18 cellular contexts compared by ENCODE assay signal in genomic region chr6:38030380-38030779, GRCh38.
DNase-seq lines count a peak whose midpoint lies in the region; ATAC-seq, FAIRE-seq and TF ChIP-seq lines count a peak whose summit lies in the region.
"Had no signal": no experiment of that assay in that cellular context is flagged by ENCODE, and none has a peak within 500 bp of the region (broad histone marks: within the 10 kb centered on the region; RNA-seq: fewer than 3 reads in every experiment).

No MANE protein-coding gene starts in this region.

- H3K27ac ChIP-seq in HepG2 (ENCODE audit: extremely low read length, insufficient read depth, low read length) (no peak overlapping the region), right lobe of liver (no peak overlapping the region)
- H3K27ac ChIP-seq: 22Rv1; A549; BLaER1 treated with 17β-estradiol and CSF1 and Interleukin-3, amounts not matched to agents 10 nM and 100 nM; C4-2B had no signal

- no peak overlapping the region for H3K4me3 Mint-ChIP-seq in WTC11
- H3K4me3 Mint-ChIP-seq: B cell; CD4-positive, alpha-beta T cell; CD8-positive, alpha-beta T cell had no signal

- H3K27ac Mint-ChIP-seq in WTC11 = no peak overlapping the region
- H3K27ac Mint-ChIP-seq: B cell; CD4-positive, alpha-beta T cell; CD8-positive, alpha-beta T cell had no signal

- H4K20me1 ChIP-seq in HepG2 (ENCODE audit: insufficient read depth, low read length) = 0 out of 2 replicates have a peak, but pooled peaks cover 4% of the 10 kb centered on the region

- intact Hi-C loops in HepG2 (cut with micrococcal nuclease; ENCODE audit: unreplicated experiment) = no loop called here
- intact Hi-C loops in right lobe of liver (cut with DNase I) = no loop called here

- POLR2A ChIA-PET in HepG2 (lab: Yijun Ruan, JAX) (no interaction called here), WTC11 (lab: Charles Lee) (no interaction called here)

- H3K4me3 ChIP-seq in HepG2 (replicated peaks in 1 of 3; ENCODE audit: insufficient read depth in 1 of 3, low read depth in 2 of 3, low read length in 3 of 3) (no peak overlapping the region), right lobe of liver (no peak overlapping the region)
- H3K4me3 ChIP-seq: A549; BLaER1 treated with 17β-estradiol and CSF1 and Interleukin-3, amounts not matched to agents 10 nM and 100 nM had no signal

- H3K27me3 ChIP-seq in HepG2 (ENCODE audit: control insufficient read depth in 1 of 2, insufficient read depth in 2 of 2, low read length in 2 of 2) = no peaks in the 10 kb centered on the region
- H3K27me3 ChIP-seq in right lobe of liver = no peaks in the 10 kb centered on the region
- H3K27me3 ChIP-seq: BLaER1 treated with 17β-estradiol and CSF1 and Interleukin-3, amounts not matched to agents 10 nM and 100 nM had no signal

- H3K36me3 Mint-ChIP-seq in WTC11 = no peaks in the 10 kb centered on the region
- H3K36me3 Mint-ChIP-seq: CD8-positive, alpha-beta T cell had no signal

- TF ChIP-seq RAD21 in HepG2 (CRISPR knock-in tag; IDR thresholded peaks at IDR 0.05) = no peak

- H2AFZ ChIP-seq in HepG2 (ENCODE audit: low read length) = no peak overlapping the region

- H3K79me2 ChIP-seq in HepG2 (ENCODE audit: insufficient read depth, low read length) = peaks cover 12% of the 10 kb centered on the region

- DNase-seq in HepG2 (ENCODE audit: low spot score) = no peak
- no peak for DNase-seq in right lobe of liver
- DNase-seq in WTC11 (ENCODE audit: low spot score) = no peak
- DNase-seq in epidermal melanocyte (ENCODE audit: insufficient read length, low spot score) = no peak
- DNase-seq: AML-193; Caco-2; Calu3; CD4-positive, alpha-beta T cell; CD8-positive, alpha-beta T cell; DMS79 treated with DMSO at 0.1 percent for 48 hours; GF-D8 had no signal

- no peak for TF ChIP-seq POLR2A in HepG2 (IDR thresholded peaks at IDR 0.05; ENCODE audit: insufficient read depth in 1 of 2, low read depth in 2 of 2, low read length in 2 of 2)
- no peak for TF ChIP-seq POLR2A in right lobe of liver (IDR thresholded peaks at IDR 0.05)

- H3K9ac ChIP-seq in HepG2 (ENCODE audit: insufficient read depth, low read depth, low read length) = no peak overlapping the region
- H3K9ac ChIP-seq: BLaER1 treated with 17β-estradiol and CSF1 and Interleukin-3, amounts not matched to agents 10 nM and 100 nM had no signal

- peaks cover 9% of the 10 kb centered on the region for H3K4me1 ChIP-seq in HepG2 (ENCODE audit: insufficient read depth, low read length)
- H3K4me1 ChIP-seq in right lobe of liver = peaks cover 0 to 29% (median 8%) of the 10 kb centered on the region in 4 donors
- H3K4me1 ChIP-seq: Caco-2 had no signal

- BruUV-seq in HepG2 (replicated peaks; lab: Mats Ljungman, UMichigan) = no TSS peak

- no peaks in the 10 kb centered on the region for H3K27me3 Mint-ChIP-seq in WTC11 (ENCODE audit: low read depth)
- H3K27me3 Mint-ChIP-seq: B cell; CD4-positive, alpha-beta T cell had no signal

- CTCF ChIA-PET in HepG2 (lab: Yijun Ruan, JAX; ENCODE audit: low intra/inter-chr PET ratio, low total read pairs) (no interaction called here), WTC11 (lab: Charles Lee) (no interaction called here)

- no peak for TF ChIP-seq EP300 in HepG2 (IDR thresholded peaks at IDR 0.05; ENCODE audit: low read depth in 2 of 2, low read length in 2 of 2)
- TF ChIP-seq EP300 in HepG2 (CRISPR knock-in tag; IDR thresholded peaks at IDR 0.05; ENCODE audit: borderline replicate concordance) = no peak

- H3K9me3 ChIP-seq in HepG2 (ENCODE audit: low read length) (no peaks in the 10 kb centered on the region), right lobe of liver (no peaks in the 10 kb centered on the region)
- H3K9me3 ChIP-seq: A549, Caco-2 had no signal

- in situ Hi-C loops in HepG2 (cut with HindIII; ENCODE audit: extremely low pct_ligation_motif_present, low pct_unique_long_range_greater_than_20kb) = loop anchor here (5.0 kb wide), 1 partner anchor 467 kb away; no protein-coding TSS in a partner anchor

- H3K4me2 ChIP-seq in HepG2 (ENCODE audit: low read depth, low read length) = no peak overlapping the region
- H3K4me2 ChIP-seq: A549; BLaER1 treated with 17β-estradiol and CSF1 and Interleukin-3, amounts not matched to agents 10 nM and 100 nM had no signal

- peaks cover 37% of the 10 kb centered on the region for H3K4me1 Mint-ChIP-seq in WTC11

- H3K9me3 Mint-ChIP-seq in WTC11 = peaks cover 8% of the 10 kb centered on the region
- H3K9me3 Mint-ChIP-seq: CD4-positive, alpha-beta T cell; CD8-positive, alpha-beta T cell had no signal

- TF ChIP-seq CTCF in HepG2 (CRISPR knock-in tag; IDR thresholded peaks at IDR 0.05) (no peak), right lobe of liver (IDR thresholded peaks at IDR 0.05) (no peak), WTC11 (IDR thresholded peaks at IDR 0.05) (no peak)

- ATAC-seq in HepG2 (no peak), right lobe of liver (no peak), WTC11 (no peak), GM21528 (IDR thresholded peaks at IDR 0.05; ENCODE audit: low FRiP score, unreplicated experiment) (no peak)
- ATAC-seq: A549; CD8-positive, alpha-beta T cell had no signal

- FAIRE-seq in HepG2 (lab: Jason Lieb, UNC) = no peak
- FAIRE-seq: A549, D721Med had no signal

- H3K36me3 ChIP-seq in HepG2 (replicated peaks in 1 of 2; ENCODE audit: control insufficient read depth in 1 of 2, insufficient read depth in 2 of 2, low read length in 2 of 2) = no peaks in the 10 kb centered on the region
- no peaks in the 10 kb centered on the region for H3K36me3 ChIP-seq in right lobe of liver

TF ChIP-seq in HepG2, 621 proteins besides CTCF, POLR2A, EP300 and RAD21:
- TF ChIP-seq AKAP8 (CRISPR knock-in tag; IDR thresholded peaks at IDR 0.05) (no peak), ZNF317 (CRISPR knock-in tag; IDR thresholded peaks at IDR 0.05) (peak; percentile 95; the same call in 1 of the 2 replicates), SCMH1 (CRISPR knock-in tag; IDR thresholded peaks at IDR 0.05; ENCODE audit: borderline replicate concordance) (no peak)

TF ChIP-seq in WTC11, 78 proteins besides CTCF, POLR2A, EP300 and RAD21:
- TF ChIP-seq CDX4 (CRISPR knock-in tag; IDR thresholded peaks at IDR 0.05; ENCODE audit: borderline replicate concordance) (no peak), ZNF317 (CRISPR knock-in tag; IDR thresholded peaks at IDR 0.05; ENCODE audit: borderline replicate concordance, low read depth) (peak; percentile 54; the same call in 1 of the 2 replicates)

Comparison
In these comparisons a context has a peak if more than half of its experiments do, and no peak if none do; other contexts are left out.
1. Of the 50 proteins assayed by ChIP-seq in both HepG2 and WTC11: peak only in HepG2: none; only in WTC11: none; in both: ZNF317; in neither: 49.